Comparison of ENCODE assay signal across 24 cellular contexts in genomic region chr3:172249039-172249438, GRCh38.
DNase-seq lines count a peak whose midpoint lies in the region; ATAC-seq, FAIRE-seq and TF ChIP-seq lines count a peak whose summit lies in the region.
"Had no signal": no experiment of that assay in that cellular context is flagged by ENCODE, and none has a peak within 500 bp of the region (broad histone marks: within the 10 kb centered on the region; RNA-seq: fewer than 3 reads in every experiment).

No MANE protein-coding gene starts in this region.

- H3K27me3 Mint-ChIP-seq in chondrocyte (ENCODE audit: low read depth) = no peaks in the 10 kb centered on the region
- H3K27me3 Mint-ChIP-seq in CD4-positive, alpha-beta T cell = no peaks in the 10 kb centered on the region
- H3K27me3 Mint-ChIP-seq: activated B cell treated with CpG ODN at 0.5 μM for 24 hours had no signal

- H3K4me3 Mint-ChIP-seq in chondrocyte (ENCODE audit: unreplicated experiment) = no peak overlapping the region
- H3K4me3 Mint-ChIP-seq in CD4-positive, alpha-beta T cell = no peak overlapping the region
- H3K4me3 Mint-ChIP-seq: activated B cell treated with CpG ODN at 0.5 μM for 24 hours; stimulated activated effector memory CD8-positive, alpha-beta T cell treated with anti-CD3 and anti-CD28 coated beads, Interleukin-12 subunit alpha, Interleukin-12 subunit beta, amount 100 ng/mL, for 72 hours; T-helper 1 cell treated with Interleukin-12 subunit alpha and Interleukin-12 subunit beta and Interleukin-4 antibody, amounts not matched to agents 30 μg/mL and 1 μg/mL, for 36 hours had no signal

- CTCF ChIA-PET in CD4-positive, alpha-beta T cell (lab: Charles Lee) = no interaction called here

- TF ChIP-seq CTCF in chondrocyte (IDR thresholded peaks at IDR 0.05) = no peak
- TF ChIP-seq CTCF in CD4-positive, alpha-beta T cell (IDR thresholded peaks at IDR 0.05) = no peak

- no peaks in the 10 kb centered on the region for H3K27me3 ChIP-seq in CD4-positive, alpha-beta T cell (ENCODE audit: control insufficient read depth, insufficient read depth, low read length)
- H3K27me3 ChIP-seq: dorsolateral prefrontal cortex, esophagus squamous epithelium, left lung, pancreas, thyroid gland had no signal

- no peaks in the 10 kb centered on the region for H3K9me3 ChIP-seq in CD4-positive, alpha-beta T cell (ENCODE audit: control insufficient read depth, low read length)
- H3K9me3 ChIP-seq: esophagus squamous epithelium, left lung, pancreas, thyroid gland had no signal

- no peak overlapping the region for H3K27ac ChIP-seq in CD4-positive, alpha-beta T cell (ENCODE audit: low read depth, low read length)
- H3K27ac ChIP-seq: C4-2B, dorsolateral prefrontal cortex, esophagus squamous epithelium, HL-60, left lung, pancreas, skin epidermis, thyroid gland had no signal

- intact Hi-C loops in CD4-positive, alpha-beta T cell (cut with DNase I, micrococcal nuclease) = no loop called here

- FAIRE-seq in RCC 7860 (lab: Jason Lieb, UNC) = no peak

- peaks cover 27% of the 10 kb centered on the region for H3K36me3 Mint-ChIP-seq in chondrocyte (ENCODE audit: low read depth)
- H3K36me3 Mint-ChIP-seq in CD4-positive, alpha-beta T cell (ENCODE audit: low read depth) = peaks cover 50% of the 10 kb centered on the region

- ATAC-seq in CD4-positive, alpha-beta T cell (ENCODE audit: poor library complexity) = no peak
- ATAC-seq in GM21526 (IDR thresholded peaks at IDR 0.05; ENCODE audit: low FRiP score, unreplicated experiment) = no peak
- ATAC-seq: left lung; pancreas; stimulated activated effector memory CD8-positive, alpha-beta T cell treated with anti-CD3 and anti-CD28 coated beads, Interleukin-12 subunit alpha, Interleukin-12 subunit beta, amount 100 ng/mL, for 72 hours had no signal

- DNase-seq in EL = peak; percentile 42
- DNase-seq in RCC 7860 (ENCODE audit: low spot score) = peak; percentile 23
- no peak for DNase-seq in chondrocyte (ENCODE audit: low spot score)
- peak; percentile 16 for DNase-seq in myocyte (ENCODE audit: low read depth)
- no peak for DNase-seq in CD4-positive, alpha-beta T cell
- DNase-seq in stimulated activated CD4-positive, alpha-beta T cell treated with anti-CD3 and anti-CD28 coated beads, Interleukin-1b, Interleukin-23, amount 100 ng/mL, for 48 hours = no peak
- DNase-seq: activated B cell treated with CpG ODN at 0.5 μM for 24 hours; activated effector memory CD4-positive, alpha-beta T cell treated with Interleukin-2 at 50 U/mL for 16 hours; DMS79; dorsolateral prefrontal cortex; esophagus squamous epithelium; Kasumi-1; left lung; NCI-H187; NCI-H446; pancreas; Right ventricle myocardium superior; thyroid gland had no signal

- H3K4me1 Mint-ChIP-seq in chondrocyte (ENCODE audit: low read depth) = peaks cover 76% of the 10 kb centered on the region
- H3K4me1 Mint-ChIP-seq in CD4-positive, alpha-beta T cell (ENCODE audit: low read depth) = peaks cover 9% of the 10 kb centered on the region
- H3K4me1 Mint-ChIP-seq: activated B cell treated with CpG ODN at 0.5 μM for 24 hours had no signal

- peak overlapping the region; percentile 45 for H3K27ac Mint-ChIP-seq in chondrocyte (ENCODE audit: unreplicated experiment)
- H3K27ac Mint-ChIP-seq in CD4-positive, alpha-beta T cell = no peak overlapping the region
- H3K27ac Mint-ChIP-seq: activated B cell treated with CpG ODN at 0.5 μM for 24 hours; stimulated activated effector memory CD8-positive, alpha-beta T cell treated with anti-CD3 and anti-CD28 coated beads, Interleukin-12 subunit alpha, Interleukin-12 subunit beta, amount 100 ng/mL, for 72 hours; T-helper 1 cell treated with Interleukin-12 subunit alpha and Interleukin-12 subunit beta and Interleukin-4 antibody, amounts not matched to agents 30 μg/mL and 1 μg/mL, for 36 hours had no signal

- POLR2A ChIA-PET in CD4-positive, alpha-beta T cell (lab: Charles Lee) = no interaction called here

- no peaks in the 10 kb centered on the region for H3K9me3 Mint-ChIP-seq in chondrocyte (ENCODE audit: low read depth)
- no peaks in the 10 kb centered on the region for H3K9me3 Mint-ChIP-seq in CD4-positive, alpha-beta T cell
- H3K9me3 Mint-ChIP-seq: activated B cell treated with CpG ODN at 0.5 μM for 24 hours; stimulated activated effector memory CD8-positive, alpha-beta T cell treated with anti-CD3 and anti-CD28 coated beads, Interleukin-12 subunit alpha, Interleukin-12 subunit beta, amount 100 ng/mL, for 72 hours; T-helper 1 cell treated with Interleukin-12 subunit alpha and Interleukin-12 subunit beta and Interleukin-4 antibody, amounts not matched to agents 30 μg/mL and 1 μg/mL, for 36 hours had no signal

Comparison
In these comparisons a context has a peak if more than half of its experiments do, and no peak if none do; other contexts are left out.
1. DNase-seq: peak in EL (single experiment), RCC 7860 (single experiment) and myocyte (single experiment); none in chondrocyte (single experiment), CD4-positive, alpha-beta T cell (0 of 10) and stimulated activated CD4-positive, alpha-beta T cell treated with anti-CD3 and anti-CD28 coated beads, Interleukin-1b, Interleukin-23, amount 100 ng/mL, for 48 hours (single experiment).